In the genomic region with DNA sequence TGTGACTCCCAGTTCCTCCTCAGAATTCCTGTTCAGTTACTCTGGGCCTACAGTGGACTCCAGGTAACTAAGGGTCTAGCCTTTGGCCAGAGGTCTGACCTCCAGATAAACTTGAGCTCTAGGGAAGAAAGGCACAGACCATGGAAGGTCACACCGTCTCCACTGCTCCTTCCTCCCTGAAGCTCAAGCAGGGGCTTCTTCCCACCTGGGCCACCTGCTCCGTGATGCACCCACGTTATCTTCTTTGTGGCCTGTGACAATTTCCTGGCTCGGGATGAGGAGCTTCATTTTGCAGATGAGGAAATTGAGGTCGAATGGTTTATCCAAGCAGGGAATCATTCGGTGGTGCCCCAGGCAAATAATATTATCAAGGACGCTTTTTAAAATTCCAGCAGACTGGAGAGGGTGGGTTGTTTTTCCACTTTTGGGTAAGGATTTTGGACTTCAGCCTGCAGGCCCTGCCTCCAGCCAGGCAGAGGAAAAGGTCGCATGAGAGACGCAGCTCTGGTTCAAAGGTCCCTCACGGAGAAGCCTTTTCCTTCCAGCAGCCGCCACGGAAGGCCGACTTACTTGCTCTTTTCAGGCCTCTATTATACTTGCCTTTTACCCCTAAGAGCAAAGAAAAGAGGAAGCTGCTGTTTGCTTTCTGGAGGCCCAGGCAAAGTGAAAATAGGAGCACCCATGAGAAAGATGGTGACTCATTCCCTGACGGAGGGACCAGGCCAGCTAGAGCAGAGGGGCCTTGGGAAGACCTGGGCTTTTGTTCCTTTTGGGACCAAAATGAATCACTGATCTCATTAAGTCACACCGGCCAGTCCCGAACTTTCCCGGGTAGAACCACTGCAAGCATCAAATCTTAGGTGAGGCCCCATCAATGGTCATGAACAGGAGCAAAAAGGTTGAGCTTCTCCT, we compare ENCODE assay signal across 9 cellular contexts. TPM values are rescaled to one million over a fixed set of nuclear protein-coding genes. Genes with fewer than 3 reads are reported as not detected.
DNase-seq lines count a peak whose midpoint lies in the region; ATAC-seq, FAIRE-seq and TF ChIP-seq lines count a peak whose summit lies in the region.
"Had no signal": no experiment of that assay in that cellular context is flagged by ENCODE, and none has a peak within 500 bp of the region (broad histone marks: within the 10 kb centered on the region; RNA-seq: fewer than 3 reads in every experiment).

No MANE protein-coding gene starts in this region.

- no peak for TF ChIP-seq CTCF in fibroblast of mammary gland (conservative IDR thresholded peaks at IDR 0.05; ENCODE audit: control insufficient read depth, insufficient read depth, low read depth, low read length)

- 65 to 72% (median 69%) methylated on average over 17 of the region's 17 CpGs for WGBS in small intestine, 3 donors

- no peak overlapping the region for H3K4me3 Mint-ChIP-seq in activated CD4-positive, alpha-beta memory T cell treated with anti-CD3 and anti-CD28 coated beads, Interleukin-2, amount 10 ng/mL, durations not matched to agents 7 days and 5 days
- H3K4me3 Mint-ChIP-seq: activated naive CD4-positive, alpha-beta T cell treated with anti-CD3 and anti-CD28 coated beads, Interleukin-2, amount 50 U/mL, for 24 hours had no signal

- no peaks in the 10 kb centered on the region for H3K9me3 Mint-ChIP-seq in activated CD4-positive, alpha-beta memory T cell treated with anti-CD3 and anti-CD28 coated beads, Interleukin-2, amount 10 ng/mL, durations not matched to agents 7 days and 5 days
- H3K9me3 Mint-ChIP-seq: activated naive CD4-positive, alpha-beta T cell treated with anti-CD3 and anti-CD28 coated beads, Interleukin-2, amount 50 U/mL, for 24 hours had no signal

- H3K4me1 ChIP-seq in small intestine (ENCODE audit: control insufficient read depth in 2 of 2, insufficient read depth in 1 of 2, low read depth in 1 of 2, low read length in 1 of 2): peaks cover 0 to 11% of the 10 kb centered on the region in 2 donors

- no peaks in the 10 kb centered on the region for H3K36me3 ChIP-seq in small intestine (ENCODE audit: control insufficient read depth in 2 of 2, insufficient read depth in 2 of 2, low read length in 2 of 2)

- H3K27me3 Mint-ChIP-seq in activated CD4-positive, alpha-beta memory T cell treated with anti-CD3 and anti-CD28 coated beads, Interleukin-2, amount 10 ng/mL, durations not matched to agents 7 days and 5 days: no peaks in the 10 kb centered on the region
- H3K27me3 Mint-ChIP-seq: activated naive CD4-positive, alpha-beta T cell treated with anti-CD3 and anti-CD28 coated beads, Interleukin-2, amount 50 U/mL, for 24 hours had no signal

- CTCF ChIA-PET in activated CD4-positive, alpha-beta memory T cell treated with anti-CD3 and anti-CD28 coated beads, Interleukin-2, amount 10 ng/mL, durations not matched to agents 7 days and 5 days (lab: Charles Lee): no interaction called here

- no peaks in the 10 kb centered on the region for H3K9me3 ChIP-seq in small intestine (ENCODE audit: control insufficient read depth, low read depth)

- POLR2A ChIA-PET in activated CD4-positive, alpha-beta memory T cell treated with anti-CD3 and anti-CD28 coated beads, Interleukin-2, amount 10 ng/mL, durations not matched to agents 7 days and 5 days (lab: Charles Lee): interaction anchor here (1.0 to 1.2 kb wide), 2 partner anchors 22 to 23 kb away, joined by 3 to 5 read pairs; partner anchors contain the start of gene DUSP1

- no peaks in the 10 kb centered on the region for H3K27me3 ChIP-seq in small intestine (ENCODE audit: control insufficient read depth in 2 of 2, insufficient read depth in 2 of 2, low read length in 2 of 2)

- DNase-seq in RPMI7951 (ENCODE audit: low read depth) (peak; percentile 58), fibroblast of mammary gland (ENCODE audit: low read depth) (peak; percentile 91), small intestine (peak; percentile 62), Ammon's horn (ENCODE audit: low spot score) (no peak), NCI-H146 (lab: John Stamatoyannopoulos, UW) (no peak)
- DNase-seq in activated CD4-positive, alpha-beta memory T cell treated with anti-CD3 and anti-CD28 coated beads, Interleukin-2, amount 10 ng/mL, durations not matched to agents 7 days and 5 days: no peak

- FAIRE-seq in small intestine (lab: Jason Lieb, UNC): no peak

- no peak overlapping the region for H3K4me3 ChIP-seq in fibroblast of mammary gland (ENCODE audit: control insufficient read depth, low read depth, low read length)
- no peak overlapping the region for H3K4me3 ChIP-seq in small intestine (ENCODE audit: low read depth in 1 of 2, low read length in 2 of 2)

- ATAC-seq in GM21360 (IDR thresholded peaks at IDR 0.05; ENCODE audit: unreplicated experiment): peak; percentile 47
- ATAC-seq in HG03520 (IDR thresholded peaks at IDR 0.05; ENCODE audit: unreplicated experiment): no peak

- H3K36me3 Mint-ChIP-seq in activated CD4-positive, alpha-beta memory T cell treated with anti-CD3 and anti-CD28 coated beads, Interleukin-2, amount 10 ng/mL, durations not matched to agents 7 days and 5 days (ENCODE audit: low read depth): no peaks in the 10 kb centered on the region
- H3K36me3 Mint-ChIP-seq: activated naive CD4-positive, alpha-beta T cell treated with anti-CD3 and anti-CD28 coated beads, Interleukin-2, amount 50 U/mL, for 24 hours had no signal

- H3K4me1 Mint-ChIP-seq in activated CD4-positive, alpha-beta memory T cell treated with anti-CD3 and anti-CD28 coated beads, Interleukin-2, amount 10 ng/mL, durations not matched to agents 7 days and 5 days: peaks cover 8% of the 10 kb centered on the region
- H3K4me1 Mint-ChIP-seq: activated naive CD4-positive, alpha-beta T cell treated with anti-CD3 and anti-CD28 coated beads, Interleukin-2, amount 50 U/mL, for 24 hours had no signal

- H3K27ac ChIP-seq in small intestine (ENCODE audit: low read depth in 1 of 2, low read length in 1 of 2): peak overlapping the region; percentile 74 to 93

- no peak overlapping the region for H3K27ac Mint-ChIP-seq in activated CD4-positive, alpha-beta memory T cell treated with anti-CD3 and anti-CD28 coated beads, Interleukin-2, amount 10 ng/mL, durations not matched to agents 7 days and 5 days
- H3K27ac Mint-ChIP-seq: activated naive CD4-positive, alpha-beta T cell treated with anti-CD3 and anti-CD28 coated beads, Interleukin-2, amount 50 U/mL, for 24 hours had no signal

RNA-seq across cellular contexts. Expression of gene DUSP1, which starts 22.8 kb away (rescaled TPM):
- total RNA-seq in RPMI7951 (2014; rRNA removed; shearing (Covaris generic)): 9.7 TPM in 2 replicates
- 100 to 1,000 TPM in 1 of 3 donors, 10 to 100 TPM in 2; 64.4 to 216 (median 65.4) TPM for polyA plus RNA-seq in small intestine
- total RNA-seq in activated CD4-positive, alpha-beta memory T cell treated with anti-CD3 and anti-CD28 coated beads, Interleukin-2, amount 10 ng/mL, durations not matched to agents 7 days and 5 days: 10 to 100 TPM; 17.0 to 18.8 TPM

RNA-seq across cellular contexts. Expression of gene ERGIC1, which starts 40.2 kb away (rescaled TPM):
- 71.8 and 91.3 TPM in 2 replicates for total RNA-seq in RPMI7951 (2014; rRNA removed; shearing (Covaris generic))
- 100 to 1,000 TPM in 1 of 3 donors, 10 to 100 TPM in 2; 58.1 to 127 (median 64.2) TPM for polyA plus RNA-seq in small intestine
- 10 to 100 TPM; 36.1 to 37.2 TPM for total RNA-seq in activated CD4-positive, alpha-beta memory T cell treated with anti-CD3 and anti-CD28 coated beads, Interleukin-2, amount 10 ng/mL, durations not matched to agents 7 days and 5 days

Comparison
In these comparisons a context has a peak if more than half of its experiments do, and no peak if none do; other contexts are left out.
1. DNase-seq: peak in RPMI7951 (single experiment), fibroblast of mammary gland (single experiment) and small intestine (single experiment); none in activated CD4-positive, alpha-beta memory T cell treated with anti-CD3 and anti-CD28 coated beads, Interleukin-2, amount 10 ng/mL, durations not matched to agents 7 days and 5 days (single experiment), Ammon's horn (single experiment) and NCI-H146 (single experiment).